ENCODE assay signal across 18 cellular contexts in genomic region chr3:81579744-81580143, GRCh38.
A peak's percentile ranks its signal among the peaks of the same experiment; 100 is the strongest.
DNase-seq lines count a peak whose midpoint lies in the region; ATAC-seq and TF ChIP-seq lines count a peak whose summit lies in the region.
"Had no signal": no experiment of that assay in that cellular context is flagged by ENCODE, and none has a peak within 500 bp of the region (broad histone marks: within the 10 kb centered on the region; RNA-seq: fewer than 3 reads in every experiment).

No MANE protein-coding gene starts in this region.

- H3K4me3 Mint-ChIP-seq in endodermal cell = no peak overlapping the region
- H3K4me3 Mint-ChIP-seq in stimulated activated naive B cell treated with anti-CD40 and anti-IgM and Interleukin-4, amounts not matched to agents 10 μg/mL and 1 μg/mL and 100 μg/mL, for 72 hours = no peak overlapping the region

- H3K4ac ChIP-seq in neuronal stem cell (ENCODE audit: low read length) = no peak overlapping the region

- H3K27me3 Mint-ChIP-seq in endodermal cell (ENCODE audit: insufficient read depth) = no peaks in the 10 kb centered on the region
- no peaks in the 10 kb centered on the region for H3K27me3 Mint-ChIP-seq in stimulated activated naive B cell treated with anti-CD40 and anti-IgM and Interleukin-4, amounts not matched to agents 10 μg/mL and 1 μg/mL and 100 μg/mL, for 72 hours

- peak overlapping the region; percentile 11 for H3K27ac ChIP-seq in HUES48 (ENCODE audit: low read depth, low read length)
- H3K27ac ChIP-seq in endodermal cell (ENCODE audit: low read depth, low read length) = no peak overlapping the region
- peak overlapping the region; percentile 53 for H3K27ac ChIP-seq in neuronal stem cell (replicated peaks; ENCODE audit: low read length)
- H3K27ac ChIP-seq: RWPE1, SK-N-MC had no signal

- no peak overlapping the region for H4K91ac ChIP-seq in neuronal stem cell (ENCODE audit: low read depth, low read length, poor library complexity)

- H2BK15ac ChIP-seq in neuronal stem cell (ENCODE audit: low read length) = no peak overlapping the region

- H3K18ac ChIP-seq in neuronal stem cell (ENCODE audit: low read length) = no peak overlapping the region

- no peak for ATAC-seq in stimulated activated naive B cell treated with anti-CD40 and anti-IgM and Interleukin-4, amounts not matched to agents 10 μg/mL and 1 μg/mL and 100 μg/mL, for 72 hours (replicated peaks)

- H3K4me1 ChIP-seq in HUES48 (ENCODE audit: control insufficient read depth, insufficient read depth, low read length) (peaks cover 15% of the 10 kb centered on the region), endodermal cell (ENCODE audit: control insufficient read depth, insufficient read depth, low read length) (no peaks in the 10 kb centered on the region), neuronal stem cell (ENCODE audit: control insufficient read depth in 2 of 2, insufficient read depth in 1 of 2, low read depth in 1 of 2, low read length in 2 of 2) (peaks cover 0 to 6% of the 10 kb centered on the region in 2 donors)
- H3K4me1 ChIP-seq: BE2C had no signal

- H3K4me3 ChIP-seq in HUES48 (ENCODE audit: low read depth, low read length) (no peak overlapping the region), endodermal cell (ENCODE audit: low read length) (no peak overlapping the region), neuronal stem cell (ENCODE audit: low read length in 2 of 2) (no peak overlapping the region)
- H3K4me3 ChIP-seq: SK-N-MC had no signal

- no peaks in the 10 kb centered on the region for H3K9me3 Mint-ChIP-seq in endodermal cell
- no peaks in the 10 kb centered on the region for H3K9me3 Mint-ChIP-seq in stimulated activated naive B cell treated with anti-CD40 and anti-IgM and Interleukin-4, amounts not matched to agents 10 μg/mL and 1 μg/mL and 100 μg/mL, for 72 hours

- H3K23ac ChIP-seq in neuronal stem cell (ENCODE audit: low read depth, low read length, poor library complexity) = no peak overlapping the region

- WGBS in endodermal cell (ENCODE audit: insufficient coverage in 1 of 2, insufficient read length in 1 of 2), 2 experiments = 57 to 73% methylated on average over 1 to 2 of the region's 2 CpGs
- WGBS in neuronal stem cell (ENCODE audit: extremely low coverage in 2 of 2, insufficient read length in 2 of 2, insufficient replicate concordance in 1 of 2), 2 donors = no CpG with 5 or more reads among the region's 2 CpGs

- H2AK5ac ChIP-seq in neuronal stem cell (ENCODE audit: low read depth, low read length) = no peak overlapping the region

- DNase-seq in NCI-H748 (lab: John Stamatoyannopoulos, UW; ENCODE audit: unreplicated experiment) (peak; percentile 9), NCI-H748 treated with DMSO at 0.1 percent for 48 hours (lab: John Stamatoyannopoulos, UW) (no peak), endodermal cell (peak; percentile 44), neuronal stem cell (ENCODE audit: low spot score) (no peak), NCI-H1048 (lab: John Stamatoyannopoulos, UW) (no peak)
- DNase-seq in stimulated activated naive B cell treated with anti-CD40 and anti-IgM and Interleukin-4, amounts not matched to agents 10 μg/mL and 1 μg/mL and 100 μg/mL, for 72 hours = no peak
- DNase-seq: BE2C; EL; KBM-7; MM.1S; NCI-H1694 treated with DMSO at 0.1 percent for 48 hours; NCI-H526; NK-92 treated with Interleukin-12 subunit alpha and Interleukin-12 subunit beta, amount 100 ng/mL, for 24 hours; SHP77 treated with DMSO at 0.1 percent for 48 hours; T-helper 2 cell had no signal

- no peak overlapping the region for H2BK120ac ChIP-seq in neuronal stem cell (ENCODE audit: low read depth, low read length)

- H2AFZ ChIP-seq in neuronal stem cell (ENCODE audit: low read length) = no peak overlapping the region

- H3K9ac ChIP-seq in HUES48 (ENCODE audit: low read depth, low read length) (no peak overlapping the region), endodermal cell (ENCODE audit: extremely low read depth, low read length, poor library complexity, severe bottlenecking) (no peak overlapping the region), neuronal stem cell (ENCODE audit: low read depth, low read length, poor library complexity) (no peak overlapping the region)

- no peaks in the 10 kb centered on the region for H3K36me3 ChIP-seq in HUES48 (ENCODE audit: control insufficient read depth, insufficient read depth, low read length)
- H3K36me3 ChIP-seq in endodermal cell (ENCODE audit: control insufficient read depth, insufficient read depth, low read length) = no peaks in the 10 kb centered on the region
- H3K36me3 ChIP-seq in neuronal stem cell (replicated peaks in 1 of 2; ENCODE audit: control insufficient read depth in 2 of 2, insufficient read depth in 2 of 2, low read length in 2 of 2) = peaks cover 0 to 4% of the 10 kb centered on the region in 2 donors
- H3K36me3 ChIP-seq: BE2C had no signal

- H4K8ac ChIP-seq in neuronal stem cell (ENCODE audit: low read depth, low read length) = no peak overlapping the region

- H3K4me1 Mint-ChIP-seq in endodermal cell = peaks cover 20% of the 10 kb centered on the region
- no peaks in the 10 kb centered on the region for H3K4me1 Mint-ChIP-seq in stimulated activated naive B cell treated with anti-CD40 and anti-IgM and Interleukin-4, amounts not matched to agents 10 μg/mL and 1 μg/mL and 100 μg/mL, for 72 hours

- no peak overlapping the region for H3K4me2 ChIP-seq in neuronal stem cell (ENCODE audit: insufficient read depth, low read length, poor library complexity, severe bottlenecking)

- H3K79me1 ChIP-seq in neuronal stem cell (ENCODE audit: low read depth, low read length) = no peaks in the 10 kb centered on the region

- no peak for TF ChIP-seq CTCF in endodermal cell (conservative IDR thresholded peaks at IDR 0.05)

- no peaks in the 10 kb centered on the region for H3K27me3 ChIP-seq in HUES48 (ENCODE audit: control insufficient read depth, insufficient read depth, low read length)
- H3K27me3 ChIP-seq in endodermal cell (ENCODE audit: control insufficient read depth, insufficient read depth, low read length, poor library complexity, severe bottlenecking) = peaks cover 4% of the 10 kb centered on the region
- H3K27me3 ChIP-seq in neuronal stem cell (ENCODE audit: control insufficient read depth in 3 of 3, insufficient read depth in 3 of 3, low read depth in 1 of 3, low read length in 3 of 3) = no peaks in the 10 kb centered on the region
- H3K27me3 ChIP-seq: BE2C had no signal

- H3K27ac Mint-ChIP-seq in endodermal cell = no peak overlapping the region
- no peak overlapping the region for H3K27ac Mint-ChIP-seq in stimulated activated naive B cell treated with anti-CD40 and anti-IgM and Interleukin-4, amounts not matched to agents 10 μg/mL and 1 μg/mL and 100 μg/mL, for 72 hours

- no peak overlapping the region for H2BK5ac ChIP-seq in neuronal stem cell (ENCODE audit: low read length)

- H3K9me3 ChIP-seq in HUES48 (ENCODE audit: control insufficient read depth, insufficient read depth, low read length) (no peaks in the 10 kb centered on the region), endodermal cell (ENCODE audit: control insufficient read depth, low read length) (no peaks in the 10 kb centered on the region), neuronal stem cell (replicated peaks in 1 of 2; ENCODE audit: control insufficient read depth in 2 of 2, insufficient read depth in 1 of 2, low read depth in 1 of 2, low read length in 2 of 2) (no peaks in the 10 kb centered on the region)
- H3K9me3 ChIP-seq: BE2C had no signal

- H3K36me3 Mint-ChIP-seq in endodermal cell (ENCODE audit: low read depth) = no peaks in the 10 kb centered on the region
- peaks cover 9 to 15% of the 10 kb centered on the region in 2 donors for H3K36me3 Mint-ChIP-seq in stimulated activated naive B cell treated with anti-CD40 and anti-IgM and Interleukin-4, amounts not matched to agents 10 μg/mL and 1 μg/mL and 100 μg/mL, for 72 hours

- no peak overlapping the region for H2BK12ac ChIP-seq in neuronal stem cell (ENCODE audit: low read length)

- H3K14ac ChIP-seq in neuronal stem cell (ENCODE audit: low read length) = no peak overlapping the region

Comparison
In these comparisons a context has a peak if more than half of its experiments do, and no peak if none do; other contexts are left out.
1. DNase-seq: peak in NCI-H748 (single experiment) and endodermal cell (single experiment); none in NCI-H748 treated with DMSO at 0.1 percent for 48 hours (single experiment), neuronal stem cell (single experiment), NCI-H1048 (single experiment) and stimulated activated naive B cell treated with anti-CD40 and anti-IgM and Interleukin-4, amounts not matched to agents 10 μg/mL and 1 μg/mL and 100 μg/mL, for 72 hours (single experiment).